16 cellular contexts compared by ENCODE assay signal in the genomic region with DNA sequence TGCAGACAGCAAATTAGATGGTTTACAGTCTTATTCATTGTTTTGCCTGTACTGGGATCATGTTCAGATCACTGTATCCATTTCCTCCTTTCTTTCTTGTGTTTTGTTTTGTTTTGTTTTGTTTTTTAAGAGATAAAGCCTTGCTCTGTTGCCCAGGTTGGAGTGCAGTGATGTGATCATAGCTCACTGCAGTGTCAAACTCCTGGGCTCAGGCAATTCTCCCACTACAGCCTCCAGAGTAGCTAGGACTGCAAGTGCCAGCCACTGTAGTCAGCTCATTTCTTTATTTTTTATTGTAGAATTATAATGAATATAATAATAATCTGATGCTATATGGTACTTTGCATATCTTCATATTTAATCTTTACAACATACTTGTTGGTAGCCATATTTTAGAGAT.
A peak's percentile ranks its signal among the peaks of the same experiment; 100 is the strongest.
DNase-seq lines count a peak whose midpoint lies in the region; ATAC-seq and TF ChIP-seq lines count a peak whose summit lies in the region.
"Had no signal": no experiment of that assay in that cellular context is flagged by ENCODE, and none has a peak within 500 bp of the region (broad histone marks: within the 10 kb centered on the region; RNA-seq: fewer than 3 reads in every experiment).

No MANE protein-coding gene starts in this region.

- H3K4me1 ChIP-seq in heart left ventricle, result peaks cover 0 to 49% (median 18%) of the 10 kb centered on the region in 12 donors
- peaks cover 6% of the 10 kb centered on the region for H3K4me1 ChIP-seq in mucosa of descending colon (ENCODE audit: low read depth)

- H3K9me3 ChIP-seq in T-helper 17 cell (ENCODE audit: control insufficient read depth, low read length, poor library complexity, severe bottlenecking) (no peaks in the 10 kb centered on the region), heart left ventricle (no peaks in the 10 kb centered on the region), mucosa of descending colon (no peaks in the 10 kb centered on the region)
- H3K9me3 ChIP-seq: BLaER1 had no signal

- H3K27me3 Mint-ChIP-seq in T-helper 17 cell, result no peaks in the 10 kb centered on the region

- no peaks in the 10 kb centered on the region for H3K27me3 ChIP-seq in heart left ventricle
- H3K27me3 ChIP-seq: BLaER1 had no signal

- no peak overlapping the region for H3K4me3 Mint-ChIP-seq in T-helper 17 cell
- H3K4me3 Mint-ChIP-seq: IgD-negative memory B cell had no signal

- H3K36me3 Mint-ChIP-seq in T-helper 17 cell (ENCODE audit: low read depth), result no peaks in the 10 kb centered on the region
- H3K36me3 Mint-ChIP-seq: IgD-negative memory B cell had no signal

- peaks cover 45% of the 10 kb centered on the region for H3K4me1 Mint-ChIP-seq in T-helper 17 cell

- peak; percentile 20 for DNase-seq in NCI-H2029 (lab: John Stamatoyannopoulos, UW)
- DNase-seq in NCI-H2029 treated with DMSO at 0.1 percent for 48 hours (lab: John Stamatoyannopoulos, UW), result no peak
- no peak for DNase-seq in T-helper 17 cell
- DNase-seq in heart left ventricle, result no peak
- DNase-seq in mucosa of descending colon, result no peak
- DNase-seq in ureter (ENCODE audit: low spot score), result no peak
- no peak for DNase-seq in kidney tubule cell (ENCODE audit: low spot score)
- DNase-seq: 8988T, NCI-H1436, NCI-H774 had no signal

- TF ChIP-seq CTCF in heart left ventricle (IDR thresholded peaks at IDR 0.05), result no peak
- no peak for TF ChIP-seq CTCF in mucosa of descending colon (IDR thresholded peaks at IDR 0.05)

- no peak for TF ChIP-seq POLR2A in heart left ventricle (IDR thresholded peaks at IDR 0.05)

- H3K4me3 ChIP-seq in heart left ventricle (peak overlapping the region in 1 of 12 donors; percentile 13), mucosa of descending colon (no peak overlapping the region)
- H3K4me3 ChIP-seq: BLaER1, GM23248 had no signal

- peak overlapping the region; percentile 98 for H3K27ac Mint-ChIP-seq in T-helper 17 cell

- H3K36me3 ChIP-seq in heart left ventricle (no peaks in the 10 kb centered on the region), mucosa of descending colon (ENCODE audit: low read depth) (no peaks in the 10 kb centered on the region)
- H3K36me3 ChIP-seq: BLaER1 had no signal

- H3K27ac ChIP-seq in heart left ventricle, result peak overlapping the region in 9 of 12 donors; percentile 3 to 67 (median 51)
- H3K27ac ChIP-seq: BLaER1, GM23248 had no signal

- intact Hi-C loops in heart left ventricle (cut with DNase I), result no loop called here
- intact Hi-C loops in mucosa of descending colon (cut with DNase I, micrococcal nuclease), result no loop called here

- ATAC-seq in T-helper 17 cell (no peak), heart left ventricle (peak; percentile 49 to 73 (median 57)), mucosa of descending colon (peak; percentile 30), GM18867 (IDR thresholded peaks at IDR 0.05; ENCODE audit: unreplicated experiment) (no peak)
- ATAC-seq: HCT116, Panc1 had no signal

Comparison
In these comparisons a context has a peak if more than half of its experiments do, and no peak if none do; other contexts are left out.
1. ATAC-seq: peak in heart left ventricle (4 of 4) and mucosa of descending colon (single experiment); none in T-helper 17 cell (single experiment) and GM18867 (single experiment).